In the genomic region with DNA sequence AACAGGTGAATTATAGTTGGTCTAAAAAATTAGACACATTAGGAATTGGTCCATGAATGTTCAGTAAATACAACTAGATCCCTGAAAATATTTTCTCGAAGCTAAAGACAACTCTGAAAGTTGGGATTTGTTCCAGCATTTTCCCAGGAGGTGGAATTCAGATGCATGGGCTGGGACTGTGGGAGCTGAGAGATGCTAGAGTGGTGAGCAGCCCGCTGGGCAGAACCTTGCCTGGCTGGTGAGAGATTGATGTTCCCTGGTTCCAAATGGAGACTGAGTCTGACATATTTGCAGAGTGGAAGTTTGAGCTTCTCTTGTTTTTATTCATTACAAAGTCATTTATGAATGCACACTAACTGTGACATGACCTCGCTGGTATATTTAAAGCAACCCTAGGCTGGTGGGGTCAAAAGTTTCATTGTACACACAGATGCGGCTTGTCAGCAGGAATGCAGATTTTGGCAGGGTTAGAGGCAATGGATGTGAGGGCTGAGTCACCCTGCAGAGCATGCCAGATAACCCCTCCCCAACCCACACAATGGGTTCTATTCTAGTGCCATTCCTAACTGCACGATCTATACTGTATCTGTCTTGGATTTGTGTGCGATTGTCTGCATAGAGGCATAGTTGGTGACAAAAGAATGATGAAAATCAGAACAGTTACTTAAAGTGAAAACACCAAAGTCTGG, we compare ENCODE assay signal across 11 cellular contexts. TPM values are rescaled to one million over a fixed set of nuclear protein-coding genes. Genes with fewer than 3 reads are reported as not detected.
DNase-seq lines count a peak whose midpoint lies in the region; TF ChIP-seq lines count a peak whose summit lies in the region.
"Had no signal": no experiment of that assay in that cellular context is flagged by ENCODE, and none has a peak within 500 bp of the region (broad histone marks: within the 10 kb centered on the region; RNA-seq: fewer than 3 reads in every experiment).

No MANE protein-coding gene starts in this region.

- H3K4me3 ChIP-seq in AG10803 (ENCODE audit: low read length) = no peak overlapping the region

- no peak for TF ChIP-seq CTCF in AG10803 (conservative IDR thresholded peaks at IDR 0.05; ENCODE audit: low read length)

- peak; percentile 84 for DNase-seq in AG10803 (ENCODE audit: low read depth)
- peak; percentile 71 to 87 for DNase-seq in NCI-H446 (lab: John Stamatoyannopoulos, UW)
- peak; percentile 70 for DNase-seq in dermis blood vessel endothelial cell
- DNase-seq in lung microvascular endothelial cell (ENCODE audit: low read depth in 2 of 2) = peak; percentile 62 to 87
- no peak for DNase-seq in NCI-H1048 (lab: John Stamatoyannopoulos, UW)
- no peak for DNase-seq in SIG-M5 (lab: John Stamatoyannopoulos, UW)
- no peak for DNase-seq in NCI-H1436 (lab: John Stamatoyannopoulos, UW)
- DNase-seq in NAMALWA (ENCODE audit: low spot score) = no peak
- DNase-seq: activated B cell treated with CpG ODN at 0.5 μM for 24 hours; activated naive CD8-positive, alpha-beta T cell treated with anti-CD3 and anti-CD28 coated beads for 36 hours; CD8-positive, alpha-beta T cell had no signal

RNA-seq across cellular contexts. Expression of a gene that starts 23.5 kb away (rescaled TPM):
- total RNA-seq in dermis blood vessel endothelial cell = not detected in 2 replicates
- 0.22 TPM in 1 of 2 replicates, not detected in the other for total RNA-seq in lung microvascular endothelial cell
- total RNA-seq: activated B cell treated with CpG ODN at 0.5 μM for 24 hours had no signal

Comparison
In these comparisons a context has a peak if more than half of its experiments do, and no peak if none do; other contexts are left out.
1. DNase-seq: peak in AG10803 (single experiment), NCI-H446 (2 of 2), dermis blood vessel endothelial cell (single experiment) and lung microvascular endothelial cell (2 of 2); none in NCI-H1048 (single experiment), SIG-M5 (single experiment), NCI-H1436 (single experiment) and NAMALWA (single experiment).